ENCODE assay signal across 24 cellular contexts in the genomic region with DNA sequence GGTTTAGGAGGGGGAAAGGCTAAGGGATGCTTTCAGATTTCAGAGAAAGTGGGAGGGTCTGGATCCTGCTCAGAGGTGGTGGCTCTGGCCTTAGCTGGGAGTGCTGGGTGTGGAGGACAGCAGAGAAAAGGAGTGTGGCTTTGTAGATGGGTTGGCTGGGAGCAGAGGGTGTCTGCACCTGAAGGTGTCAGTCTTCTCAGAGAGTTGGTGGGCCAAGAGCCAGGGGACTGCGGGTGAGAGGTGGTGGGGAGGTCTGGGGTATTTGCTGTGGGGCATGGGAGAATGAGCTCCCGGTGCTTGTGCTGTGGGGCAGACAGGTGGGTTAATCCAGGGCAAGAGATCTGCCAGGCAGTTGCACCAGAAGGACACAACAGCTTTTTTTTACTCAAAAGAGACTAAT.
"Had no signal": no experiment of that assay in that cellular context is flagged by ENCODE, and none has a peak within 500 bp of the region (broad histone marks: within the 10 kb centered on the region; RNA-seq: fewer than 3 reads in every experiment).

No MANE protein-coding gene starts in this region.

- DNase-seq: activated CD4-positive, alpha-beta T cell treated with anti-CD3 and anti-CD28 coated beads for 48 hours; activated CD8-positive, alpha-beta memory T cell treated with anti-CD3 and anti-CD28 coated beads, Interleukin-2, amount 10 ng/mL, durations not matched to agents 7 days and 5 days; activated CD8-positive, alpha-beta T cell treated with anti-CD3 and anti-CD28 coated beads for 36 hours; activated effector memory CD4-positive, alpha-beta T cell treated with anti-CD3 and anti-CD28 coated beads, Interleukin-2, amount 50 U/mL, for 16 hours; activated naive CD4-positive, alpha-beta T cell treated with anti-CD3 and anti-CD28 coated beads, Interleukin-2, amount 10 ng/mL, durations not matched to agents 7 days and 5 days; activated T-cell treated with anti-CD3 and anti-CD28 coated beads for 4 hours; brain microvascular endothelial cell; caudate nucleus; effector memory CD4-positive, alpha-beta T cell; glutamatergic neuron; hippocampal formation; kidney glomerular epithelial cell; left ventricle myocardium inferior; naive thymus-derived CD8-positive, alpha-beta T cell; ovary; spleen; stimulated activated CD4-positive, alpha-beta T cell treated with anti-CD3 and anti-CD28 coated beads, Interleukin-4, amount 100 ng/mL, for 1 hour; stimulated activated naive CD8-positive, alpha-beta T cell treated with anti-CD3 and anti-CD28 coated beads, Interleukin-15, Interleukin-2, amounts not matched to agents 100 U/mL and 50 U/mL, for 24 hours had no signal

- H3K36me3 ChIP-seq: adrenal gland, ascending aorta, brain microvascular endothelial cell, left ventricle myocardium inferior, neutrophil, ovary, prostate gland, spleen, tibial nerve had no signal

- H3K4me1 ChIP-seq: adrenal gland, ascending aorta, left ventricle myocardium inferior, prostate gland, tibial nerve had no signal

- H3K9me3 ChIP-seq: adrenal gland, ascending aorta, left ventricle myocardium inferior, neutrophil, ovary, prostate gland, spleen, tibial nerve had no signal

- H3K27ac ChIP-seq: adrenal gland, ascending aorta, brain microvascular endothelial cell, left ventricle myocardium inferior, ovary, prostate gland, spleen, tibial nerve had no signal

- H3K4me3 ChIP-seq: adrenal gland, ascending aorta, left ventricle myocardium inferior, ovary, prostate gland, spleen, tibial nerve had no signal

- H3K4me3 Mint-ChIP-seq: activated CD8-positive, alpha-beta memory T cell treated with anti-CD3 and anti-CD28 coated beads, Interleukin-2, amount 10 ng/mL, durations not matched to agents 7 days and 5 days; activated CD8-positive, alpha-beta T cell treated with anti-CD3 and anti-CD28 coated beads for 36 hours; activated naive CD4-positive, alpha-beta T cell treated with anti-CD3 and anti-CD28 coated beads, Interleukin-2, amount 10 ng/mL, durations not matched to agents 7 days and 5 days; naive thymus-derived CD8-positive, alpha-beta T cell had no signal

- H3K36me3 Mint-ChIP-seq: activated naive CD4-positive, alpha-beta T cell treated with anti-CD3 and anti-CD28 coated beads, Interleukin-2, amount 10 ng/mL, durations not matched to agents 7 days and 5 days; naive thymus-derived CD8-positive, alpha-beta T cell had no signal

- H3K27ac Mint-ChIP-seq: activated CD8-positive, alpha-beta memory T cell treated with anti-CD3 and anti-CD28 coated beads, Interleukin-2, amount 10 ng/mL, durations not matched to agents 7 days and 5 days; activated CD8-positive, alpha-beta T cell treated with anti-CD3 and anti-CD28 coated beads for 36 hours; activated naive CD4-positive, alpha-beta T cell treated with anti-CD3 and anti-CD28 coated beads, Interleukin-2, amount 10 ng/mL, durations not matched to agents 7 days and 5 days had no signal

- H3K27me3 ChIP-seq: adrenal gland, ascending aorta, brain microvascular endothelial cell, ovary, spleen, tibial nerve had no signal

- ATAC-seq: activated CD8-positive, alpha-beta memory T cell treated with anti-CD3 and anti-CD28 coated beads, Interleukin-2, amount 10 ng/mL, durations not matched to agents 7 days and 5 days; activated CD8-positive, alpha-beta T cell treated with anti-CD3 and anti-CD28 coated beads for 36 hours; esophagus mucosa; naive thymus-derived CD8-positive, alpha-beta T cell; stimulated activated naive CD8-positive, alpha-beta T cell treated with anti-CD3 and anti-CD28 coated beads, Interleukin-15, Interleukin-2, amounts not matched to agents 100 U/mL and 50 U/mL, for 24 hours had no signal

- H3K9me3 Mint-ChIP-seq: activated CD8-positive, alpha-beta T cell treated with anti-CD3 and anti-CD28 coated beads for 36 hours; activated naive CD4-positive, alpha-beta T cell treated with anti-CD3 and anti-CD28 coated beads, Interleukin-2, amount 10 ng/mL, durations not matched to agents 7 days and 5 days; naive thymus-derived CD8-positive, alpha-beta T cell had no signal

- H3K4me1 Mint-ChIP-seq: activated naive CD4-positive, alpha-beta T cell treated with anti-CD3 and anti-CD28 coated beads, Interleukin-2, amount 10 ng/mL, durations not matched to agents 7 days and 5 days had no signal
